In genomic region chr12:104816845-104817503, GRCh38 we compare ENCODE assay signal across 22 cellular contexts.
DNase-seq lines count a peak whose midpoint lies in the region; ATAC-seq, FAIRE-seq and TF ChIP-seq lines count a peak whose summit lies in the region.
"Had no signal": no experiment of that assay in that cellular context is flagged by ENCODE, and none has a peak within 500 bp of the region (broad histone marks: within the 10 kb centered on the region; RNA-seq: fewer than 3 reads in every experiment).

No MANE protein-coding gene starts in this region.

- TF ChIP-seq POLR2A in H54 (IDR thresholded peaks at IDR 0.05; ENCODE audit: low read depth, low read length), result no peak

- no peaks in the 10 kb centered on the region for H3K27me3 ChIP-seq in PC-3 (ENCODE audit: low read length)
- H3K27me3 ChIP-seq: MG63, Peyer's patch, SJCRH30 had no signal

- no peak overlapping the region for H3K27ac Mint-ChIP-seq in T-helper 2 cell treated with Interferon-gamma antibody and Interleukin-4, amounts not matched to agents 5 μg/mL and 100 μg/mL, for 36 hours
- no peak overlapping the region for H3K27ac Mint-ChIP-seq in natural killer cell treated with Interleukin-12 subunit alpha and Interleukin-12 subunit beta and Interleukin-15 and Interleukin-18, amount 100 ng/mL, for 72 hours
- H3K27ac Mint-ChIP-seq: CD8-positive, alpha-beta T cell had no signal

- H2AFZ ChIP-seq in PC-3 (ENCODE audit: low read length), result no peak overlapping the region

- H3K4me2 ChIP-seq in PC-3 (ENCODE audit: low read length), result no peak overlapping the region

- H3K4me1 Mint-ChIP-seq in T-helper 2 cell treated with Interferon-gamma antibody and Interleukin-4, amounts not matched to agents 5 μg/mL and 100 μg/mL, for 36 hours (ENCODE audit: low read depth), result no peaks in the 10 kb centered on the region
- H3K4me1 Mint-ChIP-seq in natural killer cell treated with Interleukin-12 subunit alpha and Interleukin-12 subunit beta and Interleukin-15 and Interleukin-18, amount 100 ng/mL, for 72 hours (ENCODE audit: low read depth in 2 of 2), result no peaks in the 10 kb centered on the region

- CTCF ChIA-PET in PC-3 (lab: Charles Lee), result no interaction called here

- H3K9me3 Mint-ChIP-seq in T-helper 2 cell treated with Interferon-gamma antibody and Interleukin-4, amounts not matched to agents 5 μg/mL and 100 μg/mL, for 36 hours, result no peaks in the 10 kb centered on the region
- no peaks in the 10 kb centered on the region for H3K9me3 Mint-ChIP-seq in natural killer cell treated with Interleukin-12 subunit alpha and Interleukin-12 subunit beta and Interleukin-15 and Interleukin-18, amount 100 ng/mL, for 72 hours
- H3K9me3 Mint-ChIP-seq: CD8-positive, alpha-beta T cell had no signal

- H3K9me2 ChIP-seq in PC-3 (replicated peaks; ENCODE audit: low read length), result no peaks in the 10 kb centered on the region

- H3K4me1 ChIP-seq in PC-3 (ENCODE audit: insufficient read depth, low read length), result no peaks in the 10 kb centered on the region
- H3K4me1 ChIP-seq: HAP-1, Peyer's patch, SJCRH30 had no signal

- no peak for TF ChIP-seq CTCF in PC-3 (conservative IDR thresholded peaks at IDR 0.05; ENCODE audit: low read depth, low read length)
- no peak for TF ChIP-seq CTCF in foreskin fibroblast (IDR thresholded peaks at IDR 0.05; ENCODE audit: low read depth, low read length)

- no peaks in the 10 kb centered on the region for H3K36me3 Mint-ChIP-seq in T-helper 2 cell treated with Interferon-gamma antibody and Interleukin-4, amounts not matched to agents 5 μg/mL and 100 μg/mL, for 36 hours (ENCODE audit: low read depth)
- no peaks in the 10 kb centered on the region for H3K36me3 Mint-ChIP-seq in natural killer cell treated with Interleukin-12 subunit alpha and Interleukin-12 subunit beta and Interleukin-15 and Interleukin-18, amount 100 ng/mL, for 72 hours
- H3K36me3 Mint-ChIP-seq: CD8-positive, alpha-beta T cell had no signal

- no peak overlapping the region for H3K27ac ChIP-seq in PC-3 (ENCODE audit: low read length)
- H3K27ac ChIP-seq: Peyer's patch, SJCRH30 had no signal

- H3K4me3 ChIP-seq in PC-3 (ENCODE audit: low read length) (no peak overlapping the region), foreskin fibroblast (ENCODE audit: low read depth in 1 of 2, low read length in 2 of 2) (no peak overlapping the region)
- H3K4me3 ChIP-seq: HAP-1, MG63, Peyer's patch, SJCRH30 had no signal

- POLR2A ChIA-PET in PC-3 (lab: Charles Lee; ENCODE audit: unreplicated experiment), result no interaction called here

- H4K20me1 ChIP-seq in PC-3 (ENCODE audit: low read length), result no peaks in the 10 kb centered on the region

- H3K27me3 Mint-ChIP-seq in T-helper 2 cell treated with Interferon-gamma antibody and Interleukin-4, amounts not matched to agents 5 μg/mL and 100 μg/mL, for 36 hours (ENCODE audit: low read depth), result peaks cover 10% of the 10 kb centered on the region
- no peaks in the 10 kb centered on the region for H3K27me3 Mint-ChIP-seq in natural killer cell treated with Interleukin-12 subunit alpha and Interleukin-12 subunit beta and Interleukin-15 and Interleukin-18, amount 100 ng/mL, for 72 hours

- ATAC-seq in PC-3 (peak; percentile 65), HG02759 (IDR thresholded peaks at IDR 0.05; ENCODE audit: unreplicated experiment) (no peak)
- ATAC-seq in natural killer cell treated with Interleukin-12 subunit alpha and Interleukin-12 subunit beta and Interleukin-15 and Interleukin-18, amount 100 ng/mL, for 72 hours, result no peak
- ATAC-seq: CD8-positive, alpha-beta T cell had no signal

- FAIRE-seq in H54 (lab: Jason Lieb, UNC), result peak; percentile 57

- DNase-seq in NCI-H2081 (lab: John Stamatoyannopoulos, UW), result peak; percentile 8 to 37
- no peak for DNase-seq in NCI-H2081 treated with DMSO at 0.1 percent for 48 hours (lab: John Stamatoyannopoulos, UW)
- no peak for DNase-seq in H54 (ENCODE audit: insufficient read length, low spot score)
- peak; percentile 48 for DNase-seq in PC-3
- peak; percentile 24 to 47 for DNase-seq in foreskin fibroblast
- no peak for DNase-seq in T-helper 2 cell treated with Interferon-gamma antibody and Interleukin-4, amounts not matched to agents 5 μg/mL and 100 μg/mL, for 36 hours (ENCODE audit: low spot score)
- no peak for DNase-seq in natural killer cell treated with Interleukin-12 subunit alpha and Interleukin-12 subunit beta and Interleukin-15 and Interleukin-18, amount 100 ng/mL, for 72 hours (ENCODE audit: low spot score)
- DNase-seq: 8988T; C1 segment of cervical spinal cord; Calu3; CD8-positive, alpha-beta T cell; DMS153; MG63; NCI-H1436 treated with DMSO at 0.1 percent for 48 hours; NCI-H2029; NCI-H2171 treated with DMSO at 0.1 percent for 48 hours; NCI-H526 treated with DMSO at 0.1 percent for 48 hours; Peyer's patch; SJCRH30; T-helper 1 cell had no signal

- intact Hi-C loops in PC-3 (cut with micrococcal nuclease), result no loop called here

- H3F3A ChIP-seq in PC-3 (ENCODE audit: low read length, unreplicated experiment), result no peaks in the 10 kb centered on the region

- no TSS peak for BruUV-seq in PC-3 (replicated peaks; lab: Mats Ljungman, UMichigan)

- H3K79me2 ChIP-seq in PC-3 (ENCODE audit: low read length), result no peaks in the 10 kb centered on the region

- H3K9me3 ChIP-seq in PC-3 (ENCODE audit: low read length), result no peaks in the 10 kb centered on the region
- H3K9me3 ChIP-seq: HAP-1, Peyer's patch, SJCRH30 had no signal

- H3K4me3 Mint-ChIP-seq in T-helper 2 cell treated with Interferon-gamma antibody and Interleukin-4, amounts not matched to agents 5 μg/mL and 100 μg/mL, for 36 hours, result no peak overlapping the region
- H3K4me3 Mint-ChIP-seq in natural killer cell treated with Interleukin-12 subunit alpha and Interleukin-12 subunit beta and Interleukin-15 and Interleukin-18, amount 100 ng/mL, for 72 hours, result no peak overlapping the region
- H3K4me3 Mint-ChIP-seq: CD8-positive, alpha-beta T cell had no signal

- H3K9ac ChIP-seq in PC-3 (ENCODE audit: low read length), result no peak overlapping the region

- no peaks in the 10 kb centered on the region for H3K36me3 ChIP-seq in PC-3 (ENCODE audit: low read depth, low read length)
- H3K36me3 ChIP-seq: HAP-1, MG63, SJCRH30 had no signal

Comparison
In these comparisons a context has a peak if more than half of its experiments do, and no peak if none do; other contexts are left out.
1. DNase-seq: peak in NCI-H2081 (2 of 2), PC-3 (single experiment) and foreskin fibroblast (2 of 2); none in NCI-H2081 treated with DMSO at 0.1 percent for 48 hours (single experiment), H54 (single experiment), T-helper 2 cell treated with Interferon-gamma antibody and Interleukin-4, amounts not matched to agents 5 μg/mL and 100 μg/mL, for 36 hours (single experiment) and natural killer cell treated with Interleukin-12 subunit alpha and Interleukin-12 subunit beta and Interleukin-15 and Interleukin-18, amount 100 ng/mL, for 72 hours (single experiment).